Comparison of ENCODE assay signal across 16 cellular contexts in the genomic region with DNA sequence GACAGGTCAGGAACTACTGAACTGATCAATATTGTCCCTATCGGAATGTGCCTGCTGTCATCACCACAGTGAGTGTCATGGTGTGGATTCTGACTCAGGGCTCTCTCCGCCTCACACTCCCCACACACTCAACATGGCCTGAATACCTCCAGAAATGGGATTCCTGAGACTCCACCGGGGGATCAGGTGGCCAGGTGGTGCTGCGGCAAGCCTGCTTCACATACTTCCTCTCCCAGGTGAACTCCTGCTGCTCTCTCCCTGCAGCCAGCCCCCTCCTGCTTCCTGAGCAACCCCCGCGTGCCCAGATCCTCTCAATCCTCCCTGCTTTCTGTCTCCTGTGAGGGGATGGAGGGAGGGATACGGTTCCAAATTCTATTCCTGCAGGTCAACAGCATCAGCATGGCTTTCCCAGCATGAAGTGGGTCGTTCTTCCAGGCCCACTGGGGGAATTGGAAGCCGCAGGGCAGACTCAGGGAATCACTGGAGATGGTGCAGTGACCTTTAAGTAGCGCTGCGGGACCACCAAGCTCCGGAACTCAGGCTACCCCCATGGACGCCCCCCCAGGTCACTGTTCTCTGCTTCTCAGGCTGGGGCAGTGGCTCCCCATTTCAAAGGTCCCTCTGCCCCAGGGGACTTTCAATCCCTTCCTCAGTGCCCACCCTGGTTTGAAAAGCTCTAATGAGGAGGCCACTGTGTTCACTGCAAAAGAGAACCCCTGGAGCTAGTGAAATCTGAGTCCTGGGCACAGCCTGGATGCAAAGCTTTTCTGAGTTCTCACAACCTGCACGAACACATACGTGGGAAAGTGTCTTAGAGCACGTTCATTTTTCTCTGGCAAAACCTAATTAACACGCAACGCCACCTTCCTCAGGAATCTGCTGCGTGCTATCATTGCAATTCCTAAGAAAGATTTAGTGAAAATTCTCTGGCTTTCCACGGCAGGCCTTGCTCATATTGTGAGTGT.
DNase-seq lines count a peak whose midpoint lies in the region; ATAC-seq and TF ChIP-seq lines count a peak whose summit lies in the region.
"Had no signal": no experiment of that assay in that cellular context is flagged by ENCODE, and none has a peak within 500 bp of the region (broad histone marks: within the 10 kb centered on the region; RNA-seq: fewer than 3 reads in every experiment).

No MANE protein-coding gene starts in this region.

- no peak for DNase-seq in CD4-positive, alpha-beta T cell
- no peak for DNase-seq in central memory CD8-positive, alpha-beta T cell (ENCODE audit: low spot score in 2 of 2)
- no peak for DNase-seq in naive thymus-derived CD4-positive, alpha-beta T cell
- DNase-seq in activated T-cell treated with anti-CD3 and anti-CD28 coated beads for 4 hours (no peak), SIG-M5 treated with dmso at 0.1 percent for 504 hours (lab: John Stamatoyannopoulos, UW; ENCODE audit: unreplicated experiment) (no peak)
- DNase-seq: activated CD8-positive, alpha-beta T cell treated with anti-CD3 and anti-CD28 coated beads, Interleukin-2, amount 10 ng/mL, durations not matched to agents 7 days and 5 days; activated effector memory CD4-positive, alpha-beta T cell treated with Interleukin-2 at 50 U/mL for 16 hours; foreskin fibroblast; NCI-H146; SJCRH30; testis had no signal

- no peak overlapping the region for H3K4me2 ChIP-seq in Loucy (ENCODE audit: low read depth, low read length, poor library complexity, severe bottlenecking)

- no peaks in the 10 kb centered on the region for H4K20me1 ChIP-seq in Loucy (ENCODE audit: insufficient read depth, low read length, poor library complexity, severe bottlenecking)

- CTCF ChIA-PET in CD4-positive, alpha-beta T cell (lab: Charles Lee), result no interaction called here
- CTCF ChIA-PET in naive thymus-derived CD4-positive, alpha-beta T cell (lab: Charles Lee), result no interaction called here

- H3K4me1 Mint-ChIP-seq in CD4-positive, alpha-beta T cell (ENCODE audit: low read depth), result peaks cover 44% of the 10 kb centered on the region
- H3K4me1 Mint-ChIP-seq in central memory CD8-positive, alpha-beta T cell, result peaks cover 36% of the 10 kb centered on the region
- H3K4me1 Mint-ChIP-seq in naive thymus-derived CD4-positive, alpha-beta T cell, result peaks cover 25 to 49% (median 43%) of the 10 kb centered on the region in 7 donors

- H3K27ac Mint-ChIP-seq in CD4-positive, alpha-beta T cell, result peak overlapping the region; percentile 79
- H3K27ac Mint-ChIP-seq in central memory CD8-positive, alpha-beta T cell (ENCODE audit: low read depth), result peak overlapping the region; percentile 77
- H3K27ac Mint-ChIP-seq in naive thymus-derived CD4-positive, alpha-beta T cell, result peak overlapping the region in 6 of 9 donors; percentile 19 to 95 (median 86)
- H3K27ac Mint-ChIP-seq: IgD-negative memory B cell had no signal

- H3F3A ChIP-seq in Loucy (ENCODE audit: low read depth), result no peaks in the 10 kb centered on the region

- peaks cover 2% of the 10 kb centered on the region for H3K9me3 Mint-ChIP-seq in CD4-positive, alpha-beta T cell
- H3K9me3 Mint-ChIP-seq in central memory CD8-positive, alpha-beta T cell, result no peaks in the 10 kb centered on the region
- H3K9me3 Mint-ChIP-seq in naive thymus-derived CD4-positive, alpha-beta T cell, result peaks cover 0 to 3% (median 0%) of the 10 kb centered on the region in 11 donors

- peaks cover 35% of the 10 kb centered on the region for H3K4me1 ChIP-seq in Loucy (ENCODE audit: insufficient read depth, low read length, poor library complexity, severe bottlenecking)
- H3K4me1 ChIP-seq in naive thymus-derived CD4-positive, alpha-beta T cell (ENCODE audit: control insufficient read depth in 2 of 2, insufficient read depth in 2 of 2, low read length in 2 of 2), result peaks cover 26 to 27% of the 10 kb centered on the region in 2 donors
- H3K4me1 ChIP-seq: parathyroid adenoma had no signal

- H3K36me3 Mint-ChIP-seq in CD4-positive, alpha-beta T cell (ENCODE audit: low read depth), result no peaks in the 10 kb centered on the region
- H3K36me3 Mint-ChIP-seq in central memory CD8-positive, alpha-beta T cell (ENCODE audit: insufficient read depth), result no peaks in the 10 kb centered on the region
- peaks cover 0 to 10% (median 0%) of the 10 kb centered on the region in 5 donors for H3K36me3 Mint-ChIP-seq in naive thymus-derived CD4-positive, alpha-beta T cell

- H3K4me3 ChIP-seq in Loucy (ENCODE audit: low read length, poor library complexity, severe bottlenecking), result no peak overlapping the region
- no peak overlapping the region for H3K4me3 ChIP-seq in naive thymus-derived CD4-positive, alpha-beta T cell (ENCODE audit: low read length)
- H3K4me3 ChIP-seq: SJCRH30, testis had no signal

- ATAC-seq in CD4-positive, alpha-beta T cell (ENCODE audit: poor library complexity), result no peak
- ATAC-seq in central memory CD8-positive, alpha-beta T cell (replicated peaks; ENCODE audit: extremely low read depth, poor library complexity, severe bottlenecking), result no peak
- ATAC-seq in naive thymus-derived CD4-positive, alpha-beta T cell, result no peak
- no peak for ATAC-seq in HG03175 (IDR thresholded peaks at IDR 0.05; ENCODE audit: unreplicated experiment)
- no peak for ATAC-seq in GM18907 (IDR thresholded peaks at IDR 0.05; ENCODE audit: unreplicated experiment)

- no peaks in the 10 kb centered on the region for H3K9me2 ChIP-seq in Loucy (replicated peaks; ENCODE audit: low read depth, low read length)

- no peak overlapping the region for H3K4me3 Mint-ChIP-seq in CD4-positive, alpha-beta T cell
- H3K4me3 Mint-ChIP-seq in central memory CD8-positive, alpha-beta T cell, result peak overlapping the region; percentile 48
- H3K4me3 Mint-ChIP-seq in naive thymus-derived CD4-positive, alpha-beta T cell, result peak overlapping the region in 4 of 10 donors; percentile 33 to 80 (median 60)
- H3K4me3 Mint-ChIP-seq: IgD-negative memory B cell had no signal

- intact Hi-C loops in CD4-positive, alpha-beta T cell (cut with DNase I, micrococcal nuclease), result loop anchor here in 1 of 2 experiments (2.0 kb wide), 1 partner anchor 73 kb away; no protein-coding TSS in a partner anchor
- intact Hi-C loops in naive thymus-derived CD4-positive, alpha-beta T cell (cut with micrococcal nuclease), result loop anchor here in 1 of 2 donors (2.0 kb wide), 1 partner anchor 79 kb away; no protein-coding TSS in a partner anchor

- TF ChIP-seq CTCF in CD4-positive, alpha-beta T cell (IDR thresholded peaks at IDR 0.05), result no peak
- TF ChIP-seq CTCF in Loucy (conservative IDR thresholded peaks at IDR 0.05; ENCODE audit: low read length), result no peak

- H3K9me3 ChIP-seq in CD4-positive, alpha-beta T cell (ENCODE audit: control insufficient read depth, low read length), result no peaks in the 10 kb centered on the region
- H3K9me3 ChIP-seq in Loucy (ENCODE audit: insufficient read depth, low read depth, low read length), result no peaks in the 10 kb centered on the region
- no peaks in the 10 kb centered on the region for H3K9me3 ChIP-seq in naive thymus-derived CD4-positive, alpha-beta T cell (ENCODE audit: control insufficient read depth in 2 of 3, low read length in 3 of 3)
- H3K9me3 ChIP-seq: testis had no signal

- no peaks in the 10 kb centered on the region for H3K36me3 ChIP-seq in Loucy (ENCODE audit: insufficient read depth, low read length)
- H3K36me3 ChIP-seq in naive thymus-derived CD4-positive, alpha-beta T cell (ENCODE audit: control insufficient read depth in 2 of 3, insufficient read depth in 3 of 3, low read length in 3 of 3), result no peaks in the 10 kb centered on the region
- H3K36me3 ChIP-seq: SJCRH30 had no signal

- H3K27me3 ChIP-seq in CD4-positive, alpha-beta T cell (ENCODE audit: control insufficient read depth, insufficient read depth, low read length), result no peaks in the 10 kb centered on the region
- H3K27me3 ChIP-seq in Loucy (ENCODE audit: insufficient read depth, low read length, poor library complexity, severe bottlenecking), result no peaks in the 10 kb centered on the region
- no peaks in the 10 kb centered on the region for H3K27me3 ChIP-seq in naive thymus-derived CD4-positive, alpha-beta T cell (ENCODE audit: control insufficient read depth in 2 of 2, insufficient read depth in 2 of 2, low read length in 2 of 2)
- H3K27me3 ChIP-seq: SJCRH30, testis had no signal

- no peaks in the 10 kb centered on the region for H3K79me2 ChIP-seq in Loucy (ENCODE audit: insufficient read depth, low read length)
- H3K79me2 ChIP-seq: parathyroid adenoma had no signal

- H3K27me3 Mint-ChIP-seq in CD4-positive, alpha-beta T cell, result no peaks in the 10 kb centered on the region
- no peaks in the 10 kb centered on the region for H3K27me3 Mint-ChIP-seq in central memory CD8-positive, alpha-beta T cell
- H3K27me3 Mint-ChIP-seq in naive thymus-derived CD4-positive, alpha-beta T cell, result peaks cover 0 to 8% (median 0%) of the 10 kb centered on the region in 5 donors

- H2AFZ ChIP-seq in Loucy (ENCODE audit: low read length), result no peak overlapping the region
- H2AFZ ChIP-seq: parathyroid adenoma had no signal

- POLR2A ChIA-PET in CD4-positive, alpha-beta T cell (lab: Charles Lee), result no interaction called here
- POLR2A ChIA-PET in naive thymus-derived CD4-positive, alpha-beta T cell (lab: Charles Lee), result interaction anchor here (0.7 to 0.8 kb wide), 2 partner anchors 76 to 171 kb away, joined by 3 read pairs; no protein-coding TSS in a partner anchor

- H3K27ac ChIP-seq in CD4-positive, alpha-beta T cell (ENCODE audit: low read depth, low read length), result no peak overlapping the region
- H3K27ac ChIP-seq in naive thymus-derived CD4-positive, alpha-beta T cell (ENCODE audit: low read depth, low read length), result no peak overlapping the region
- H3K27ac ChIP-seq: parathyroid adenoma, SJCRH30, testis had no signal

- H3K9ac ChIP-seq in Loucy (ENCODE audit: low read depth, low read length, poor library complexity, severe bottlenecking), result peak overlapping the region; percentile 13
- H3K9ac ChIP-seq: parathyroid adenoma had no signal
